11 cellular contexts compared by ENCODE assay signal in genomic region chr12:46131729-46132128, GRCh38.
DNase-seq lines count a peak whose midpoint lies in the region; ATAC-seq and TF ChIP-seq lines count a peak whose summit lies in the region.
"Had no signal": no experiment of that assay in that cellular context is flagged by ENCODE, and none has a peak within 500 bp of the region (broad histone marks: within the 10 kb centered on the region; RNA-seq: fewer than 3 reads in every experiment).

No MANE protein-coding gene starts in this region.

- no peaks in the 10 kb centered on the region for H3K9me2 ChIP-seq in HCT116 (ENCODE audit: insufficient read depth)

- no peaks in the 10 kb centered on the region for H4K20me1 ChIP-seq in HCT116 (ENCODE audit: insufficient read depth)

- DNase-seq in BJ (ENCODE audit: low read depth) (no peak), HCT116 (ENCODE audit: low read depth, low spot score) (peak; percentile 55), activated B cell treated with CpG ODN at 0.5 μM for 24 hours (no peak), iPS DF 6.9 (ENCODE audit: low read depth, low spot score) (peak; percentile 35), posterior cingulate gyrus (no peak), Calu3 (no peak)
- DNase-seq: activated CD4-positive, alpha-beta T cell treated with anti-CD3 and anti-CD28 coated beads for 48 hours had no signal

- POLR2A ChIA-PET in BJ (lab: Charles Lee): no interaction called here
- POLR2A ChIA-PET in HCT116 (lab: Charles Lee): no interaction called here
- POLR2A ChIA-PET in activated B cell treated with CpG ODN at 0.5 μM for 24 hours (lab: Charles Lee): no interaction called here

- H3K36me3 Mint-ChIP-seq in activated B cell treated with CpG ODN at 0.5 μM for 24 hours (ENCODE audit: low read depth) (no peaks in the 10 kb centered on the region), Calu3 (ENCODE audit: insufficient read depth, unreplicated experiment) (no peaks in the 10 kb centered on the region)
- H3K36me3 Mint-ChIP-seq: activated naive CD8-positive, alpha-beta T cell had no signal

- no peak overlapping the region for H3K27ac ChIP-seq in HCT116 (ENCODE audit: low read depth, low read length)
- H3K27ac ChIP-seq in iPS DF 6.9 (ENCODE audit: low read length): no peak overlapping the region
- H3K27ac ChIP-seq: KMS-11 had no signal

- ATAC-seq in HCT116: peak; percentile 100
- peak; percentile 40 for ATAC-seq in activated B cell treated with CpG ODN at 0.5 μM for 24 hours (ENCODE audit: low read depth)
- ATAC-seq in HG02571 (IDR thresholded peaks at IDR 0.05; ENCODE audit: unreplicated experiment): no peak
- ATAC-seq in HG02973 (IDR thresholded peaks at IDR 0.05; ENCODE audit: unreplicated experiment): no peak

- no peak for TF ChIP-seq POLR2A in HCT116 (IDR thresholded peaks at IDR 0.05; ENCODE audit: borderline replicate concordance, extremely low read depth, insufficient read depth, insufficient read length)

- no peaks in the 10 kb centered on the region for H3K79me2 ChIP-seq in HCT116 (ENCODE audit: insufficient read depth, low read length)

- intact Hi-C loops in HCT116 (cut with micrococcal nuclease): no loop called here
- intact Hi-C loops in activated B cell treated with CpG ODN at 0.5 μM for 24 hours (cut with micrococcal nuclease): no loop called here
- intact Hi-C loops in posterior cingulate gyrus (cut with DNase I): loop anchor here (10.0 kb wide), 1 partner anchor 233 kb away; no protein-coding TSS in a partner anchor
- intact Hi-C loops in Calu3 (cut with micrococcal nuclease; ENCODE audit: unreplicated experiment): no loop called here

- H3K4me1 ChIP-seq in HCT116 (ENCODE audit: control insufficient read depth in 1 of 2, insufficient read depth in 2 of 2, low read length in 2 of 2): 0 out of 4 replicates have a peak, but pooled peaks cover 0 to 4% of the 10 kb centered on the region in 2 experiments
- no peaks in the 10 kb centered on the region for H3K4me1 ChIP-seq in iPS DF 6.9 (ENCODE audit: control insufficient read depth, insufficient read depth, low read length)

- H3K36me3 ChIP-seq in BJ (ENCODE audit: control insufficient read depth, insufficient read depth, low read length) (no peaks in the 10 kb centered on the region), HCT116 (ENCODE audit: control insufficient read depth in 1 of 2, insufficient read depth in 2 of 2, low read length in 2 of 2) (no peaks in the 10 kb centered on the region), iPS DF 6.9 (ENCODE audit: control insufficient read depth, insufficient read depth, low read length) (no peaks in the 10 kb centered on the region)

- H3K27me3 ChIP-seq in BJ (ENCODE audit: control insufficient read depth, insufficient read depth, low read length) (peaks cover 1% of the 10 kb centered on the region; the same call in 1 of the 2 replicates), HCT116 (ENCODE audit: insufficient read depth, low read length) (no peaks in the 10 kb centered on the region), iPS DF 6.9 (ENCODE audit: control insufficient read depth, insufficient read depth, low read length) (no peaks in the 10 kb centered on the region)

- peak overlapping the region; percentile 24 for H2AFZ ChIP-seq in HCT116 (ENCODE audit: low read depth, low read length, poor library complexity, severe bottlenecking)

- no peak overlapping the region for H3K4me3 ChIP-seq in BJ (ENCODE audit: low read depth, low read length)
- no peak overlapping the region for H3K4me3 ChIP-seq in HCT116 (replicated peaks in 1 of 2; ENCODE audit: low read depth in 1 of 2, low read length in 2 of 2)
- no peak overlapping the region for H3K4me3 ChIP-seq in iPS DF 6.9 (ENCODE audit: low read length)

- H3K27ac Mint-ChIP-seq in activated B cell treated with CpG ODN at 0.5 μM for 24 hours: no peak overlapping the region
- H3K27ac Mint-ChIP-seq in Calu3 (ENCODE audit: unreplicated experiment): no peak overlapping the region
- H3K27ac Mint-ChIP-seq: activated naive CD8-positive, alpha-beta T cell had no signal

- no CpG with 5 or more reads among the region's 2 CpGs for WGBS in iPS DF 6.9 (ENCODE audit: insufficient coverage, insufficient read length)

- TF ChIP-seq CTCF in BJ (IDR thresholded peaks at IDR 0.05; ENCODE audit: insufficient read depth, low read depth, low read length) (peak; percentile 21; the same call in 1 of the 2 replicates), HCT116 (IDR thresholded peaks at IDR 0.05 in 2 of 3, conservative IDR thresholded peaks at IDR 0.05 in 1 of 3; ENCODE audit: borderline replicate concordance in 1 of 3, insufficient read depth in 1 of 3, low read depth in 2 of 3, low read length in 2 of 3) (peak; percentile 72 to 84 (median 79)), activated B cell treated with CpG ODN at 0.5 μM for 24 hours (IDR thresholded peaks at IDR 0.05) (no peak), Calu3 (IDR thresholded peaks at IDR 0.05; ENCODE audit: unreplicated experiment) (no peak)

- RAD21 ChIA-PET in HCT116 (lab: Charles Lee; ENCODE audit: low non-redundant PET in 1 of 2, low total read pairs in 2 of 2, uncharacterized antibody in 2 of 2, unreplicated experiment in 2 of 2): no interaction called here

- no peaks in the 10 kb centered on the region for H3K4me1 Mint-ChIP-seq in activated B cell treated with CpG ODN at 0.5 μM for 24 hours
- H3K4me1 Mint-ChIP-seq in Calu3 (ENCODE audit: low read depth, unreplicated experiment): no peaks in the 10 kb centered on the region

- no peak overlapping the region for H3K4me2 ChIP-seq in HCT116 (ENCODE audit: low read length)
- H3K4me2 ChIP-seq: KMS-11 had no signal

- peak; percentile 68 for TF ChIP-seq RAD21 in HCT116 (IDR thresholded peaks at IDR 0.05; ENCODE audit: low read depth)

- no peaks in the 10 kb centered on the region for H3K9me3 Mint-ChIP-seq in activated B cell treated with CpG ODN at 0.5 μM for 24 hours
- no peaks in the 10 kb centered on the region for H3K9me3 Mint-ChIP-seq in Calu3 (ENCODE audit: low read depth, unreplicated experiment)

- H3K9ac ChIP-seq in HCT116 (ENCODE audit: low read length): no peak overlapping the region
- H3K9ac ChIP-seq: KMS-11 had no signal

- no peak overlapping the region for H3K4me3 Mint-ChIP-seq in activated B cell treated with CpG ODN at 0.5 μM for 24 hours
- H3K4me3 Mint-ChIP-seq in Calu3 (ENCODE audit: low read depth, unreplicated experiment): no peak overlapping the region
- H3K4me3 Mint-ChIP-seq: activated naive CD8-positive, alpha-beta T cell had no signal

- H3K27me3 Mint-ChIP-seq in activated B cell treated with CpG ODN at 0.5 μM for 24 hours: peaks cover 4% of the 10 kb centered on the region
- no peaks in the 10 kb centered on the region for H3K27me3 Mint-ChIP-seq in Calu3 (ENCODE audit: unreplicated experiment)

- BruUV-seq in HCT116 (replicated peaks; lab: Mats Ljungman, UMichigan) (no TSS peak), Calu3 (replicated peaks; lab: Mats Ljungman, UMichigan) (no TSS peak)

- CTCF ChIA-PET in BJ (lab: Yijun Ruan, JAX): interaction anchor here (0.9 kb wide), 1 partner anchor 10 kb away, joined by 3 read pairs; no protein-coding TSS in a partner anchor
- CTCF ChIA-PET in HCT116 (lab: Charles Lee): interaction anchor here (0.7 to 1.5 kb wide), 3 partner anchors 11 to 890 kb away, joined by 3 to 4 read pairs (median 3); no protein-coding TSS in a partner anchor
- CTCF ChIA-PET in activated B cell treated with CpG ODN at 0.5 μM for 24 hours (lab: Charles Lee): no interaction called here
- CTCF ChIA-PET in Calu3 (lab: Charles Lee): no interaction called here

- H3K9me3 ChIP-seq in HCT116 (ENCODE audit: control insufficient read depth in 1 of 2, insufficient read depth in 1 of 2, low read depth in 1 of 2, low read length in 2 of 2) (no peaks in the 10 kb centered on the region), iPS DF 6.9 (ENCODE audit: control insufficient read depth, insufficient read depth, low read length) (no peaks in the 10 kb centered on the region)

TF ChIP-seq in HCT116, 20 proteins besides CTCF, POLR2A, EP300 and RAD21:
- TF ChIP-seq EGR1 (IDR thresholded peaks at IDR 0.05; ENCODE audit: low read depth): no peak
- TF ChIP-seq, protein P1, sequence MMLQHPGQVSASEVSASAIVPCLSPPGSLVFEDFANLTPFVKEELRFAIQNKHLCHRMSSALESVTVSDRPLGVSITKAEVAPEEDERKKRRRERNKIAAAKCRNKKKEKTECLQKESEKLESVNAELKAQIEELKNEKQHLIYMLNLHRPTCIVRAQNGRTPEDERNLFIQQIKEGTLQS (IDR thresholded peaks at IDR 0.05): no peak
- no peak for TF ChIP-seq SRF (IDR thresholded peaks at IDR 0.05; ENCODE audit: low read depth)
- TF ChIP-seq POLR2AphosphoS5 (IDR thresholded peaks at IDR 0.05; ENCODE audit: low read depth, low read length): no peak
- TF ChIP-seq YY1 (IDR thresholded peaks at IDR 0.05; ENCODE audit: extremely low read depth, insufficient replicate concordance, low read depth, low read length): no peak
- TF ChIP-seq SIN3A (IDR thresholded peaks at IDR 0.05; ENCODE audit: low read depth): no peak
- TF ChIP-seq ZNF274 (IDR thresholded peaks at IDR 0.05; ENCODE audit: low read depth, low read length): no peak

Comparison
In these comparisons a context has a peak if more than half of its experiments do, and no peak if none do; other contexts are left out.
1. DNase-seq: peak in HCT116 (single experiment) and iPS DF 6.9 (single experiment); none in BJ (single experiment), activated B cell treated with CpG ODN at 0.5 μM for 24 hours (single experiment), posterior cingulate gyrus (0 of 10) and Calu3 (single experiment).
2. CTCF ChIP-seq: peak in BJ (single experiment) and HCT116 (3 of 3); none in activated B cell treated with CpG ODN at 0.5 μM for 24 hours (single experiment) and Calu3 (single experiment).
3. ATAC-seq: peak in HCT116 (single experiment) and activated B cell treated with CpG ODN at 0.5 μM for 24 hours (single experiment); none in HG02571 (single experiment) and HG02973 (single experiment).
4. CTCF ChIA-PET loops: an anchor here in BJ (0.9 kb wide) and HCT116 (0.7 to 1.5 kb wide); none called in activated B cell treated with CpG ODN at 0.5 μM for 24 hours and Calu3.